8 cellular contexts compared by ENCODE assay signal in genomic region chr19:48390188-48391099, GRCh38. TPM values are rescaled to one million over a fixed set of nuclear protein-coding genes. Genes with fewer than 3 reads are reported as not detected.
DNase-seq lines count a peak whose midpoint lies in the region; ATAC-seq and TF ChIP-seq lines count a peak whose summit lies in the region.

No MANE protein-coding gene starts in this region.

- H3K27ac ChIP-seq in DOHH2 (ENCODE audit: low read depth, low read length), result peak overlapping the region; percentile 55
- peak overlapping the region; percentile 69 for H3K27ac ChIP-seq in urinary bladder (ENCODE audit: low read depth)

- peaks cover 0 to 11% of the 10 kb centered on the region in 2 donors for H3K36me3 Mint-ChIP-seq in activated naive CD4-positive, alpha-beta T cell treated with anti-CD3 and anti-CD28 coated beads, Interleukin-2, amount 50 U/mL, for 72 hours

- peaks cover 26% of the 10 kb centered on the region for H3K79me2 ChIP-seq in DOHH2 (ENCODE audit: control insufficient read depth, low read length)

- H3K4me3 ChIP-seq in DOHH2 (ENCODE audit: low read length) (peak overlapping the region; percentile 97), urinary bladder (ENCODE audit: low read depth, low read length) (peak overlapping the region; percentile 93)

- no peaks in the 10 kb centered on the region for H3K9me3 Mint-ChIP-seq in activated naive CD4-positive, alpha-beta T cell treated with anti-CD3 and anti-CD28 coated beads, Interleukin-2, amount 50 U/mL, for 72 hours

- no peaks in the 10 kb centered on the region for H3K9me2 ChIP-seq in DOHH2 (replicated peaks; ENCODE audit: control insufficient read depth, low read length)

- no peaks in the 10 kb centered on the region for H3F3A ChIP-seq in DOHH2 (ENCODE audit: control insufficient read depth, insufficient read depth)

- peak; percentile 68 for DNase-seq in RPMI8226
- DNase-seq in activated naive CD4-positive, alpha-beta T cell treated with anti-CD3 and anti-CD28 coated beads, Interleukin-2, amount 50 U/mL, for 72 hours (ENCODE audit: low spot score in 2 of 2), result peak; percentile 67 to 68
- peak; percentile 76 for DNase-seq in germinal center (ENCODE audit: low spot score)
- DNase-seq in nucleus accumbens (lab: John Stamatoyannopoulos, UW), result peak in 46 of 56 donors; percentile 10 to 68 (median 46)

- peaks cover 31% of the 10 kb centered on the region for H3K27me3 ChIP-seq in DOHH2 (ENCODE audit: control insufficient read depth, low read length)

- peak overlapping the region; percentile 96 to 99 for H3K27ac Mint-ChIP-seq in activated naive CD4-positive, alpha-beta T cell treated with anti-CD3 and anti-CD28 coated beads, Interleukin-2, amount 50 U/mL, for 72 hours

- peak; percentile 57 for TF ChIP-seq CTCF in DOHH2 (IDR thresholded peaks at IDR 0.05; ENCODE audit: low read depth, low read length, poor library complexity, severe bottlenecking)

- H3K9me3 ChIP-seq in DOHH2 (ENCODE audit: control insufficient read depth, insufficient read depth, low read length), result no peaks in the 10 kb centered on the region

- H3K4me1 ChIP-seq in DOHH2 (ENCODE audit: control insufficient read depth, low read length) (peaks cover 22% of the 10 kb centered on the region), urinary bladder (ENCODE audit: insufficient read depth) (no peaks in the 10 kb centered on the region)

- H4K20me1 ChIP-seq in DOHH2 (ENCODE audit: control insufficient read depth, insufficient read depth, low read depth, low read length), result peaks cover 3% of the 10 kb centered on the region; the same call in 1 of the 2 replicates

- H3K36me3 ChIP-seq in DOHH2 (ENCODE audit: control insufficient read depth, low read length) (peaks cover 46% of the 10 kb centered on the region), urinary bladder (ENCODE audit: insufficient read depth) (no peaks in the 10 kb centered on the region)

- H3K4me2 ChIP-seq in DOHH2 (ENCODE audit: low read length), result peak overlapping the region; percentile 81

- 3% methylated on average over 24 of the region's 24 CpGs for WGBS in urinary bladder

- ATAC-seq in HG02943 (IDR thresholded peaks at IDR 0.05; ENCODE audit: low read depth, unreplicated experiment), result peak; percentile 31
- peak; percentile 68 to 73 for ATAC-seq in activated naive CD4-positive, alpha-beta T cell treated with anti-CD3 and anti-CD28 coated beads, Interleukin-2, amount 50 U/mL, for 72 hours
- ATAC-seq in GM18511 (IDR thresholded peaks at IDR 0.05; ENCODE audit: unreplicated experiment), result no peak

RNA-seq across cellular contexts. Expression of gene KDELR1, which starts 0.9 kb away (rescaled TPM):
- total RNA-seq in activated naive CD4-positive, alpha-beta T cell treated with anti-CD3 and anti-CD28 coated beads, Interleukin-2, amount 50 U/mL, for 72 hours, result 100 to 1,000 TPM in 1 of 2 donors, 10 to 100 TPM in 1; 91.1 to 108 TPM
- 68.7 TPM for total RNA-seq in urinary bladder
- 144 TPM for polyA plus RNA-seq in urinary bladder

RNA-seq across cellular contexts. Expression of gene GRIN2D, which starts 3.0 kb away (rescaled TPM):
- under 1 TPM; 0.23 to 0.45 TPM for total RNA-seq in activated naive CD4-positive, alpha-beta T cell treated with anti-CD3 and anti-CD28 coated beads, Interleukin-2, amount 50 U/mL, for 72 hours
- total RNA-seq in urinary bladder, result 1.9 TPM
- 0.30 TPM for polyA plus RNA-seq in urinary bladder

RNA-seq across cellular contexts. Expression of gene SYNGR4, which starts 26.3 kb away (rescaled TPM):
- under 1 TPM in 1 of 2 donors, not detected in 1; 0.41 TPM for total RNA-seq in activated naive CD4-positive, alpha-beta T cell treated with anti-CD3 and anti-CD28 coated beads, Interleukin-2, amount 50 U/mL, for 72 hours
- not detected for total RNA-seq in urinary bladder
- not detected for polyA plus RNA-seq in urinary bladder

RNA-seq across cellular contexts. Expression of gene TMEM143, which starts 26.7 kb away (rescaled TPM):
- total RNA-seq in activated naive CD4-positive, alpha-beta T cell treated with anti-CD3 and anti-CD28 coated beads, Interleukin-2, amount 50 U/mL, for 72 hours, result 10 to 100 TPM; 24.1 to 48.1 TPM
- total RNA-seq in urinary bladder, result 4.3 TPM
- polyA plus RNA-seq in urinary bladder, result 10.2 TPM

RNA-seq across cellular contexts. Expression of gene GRWD1, which starts 55.3 kb away (rescaled TPM):
- 10 to 100 TPM; 32.8 to 46.3 TPM for total RNA-seq in activated naive CD4-positive, alpha-beta T cell treated with anti-CD3 and anti-CD28 coated beads, Interleukin-2, amount 50 U/mL, for 72 hours
- total RNA-seq in urinary bladder, result 13.6 TPM
- polyA plus RNA-seq in urinary bladder, result 22.2 TPM
